Comparison of ENCODE assay signal across 8 cellular contexts in the genomic region with DNA sequence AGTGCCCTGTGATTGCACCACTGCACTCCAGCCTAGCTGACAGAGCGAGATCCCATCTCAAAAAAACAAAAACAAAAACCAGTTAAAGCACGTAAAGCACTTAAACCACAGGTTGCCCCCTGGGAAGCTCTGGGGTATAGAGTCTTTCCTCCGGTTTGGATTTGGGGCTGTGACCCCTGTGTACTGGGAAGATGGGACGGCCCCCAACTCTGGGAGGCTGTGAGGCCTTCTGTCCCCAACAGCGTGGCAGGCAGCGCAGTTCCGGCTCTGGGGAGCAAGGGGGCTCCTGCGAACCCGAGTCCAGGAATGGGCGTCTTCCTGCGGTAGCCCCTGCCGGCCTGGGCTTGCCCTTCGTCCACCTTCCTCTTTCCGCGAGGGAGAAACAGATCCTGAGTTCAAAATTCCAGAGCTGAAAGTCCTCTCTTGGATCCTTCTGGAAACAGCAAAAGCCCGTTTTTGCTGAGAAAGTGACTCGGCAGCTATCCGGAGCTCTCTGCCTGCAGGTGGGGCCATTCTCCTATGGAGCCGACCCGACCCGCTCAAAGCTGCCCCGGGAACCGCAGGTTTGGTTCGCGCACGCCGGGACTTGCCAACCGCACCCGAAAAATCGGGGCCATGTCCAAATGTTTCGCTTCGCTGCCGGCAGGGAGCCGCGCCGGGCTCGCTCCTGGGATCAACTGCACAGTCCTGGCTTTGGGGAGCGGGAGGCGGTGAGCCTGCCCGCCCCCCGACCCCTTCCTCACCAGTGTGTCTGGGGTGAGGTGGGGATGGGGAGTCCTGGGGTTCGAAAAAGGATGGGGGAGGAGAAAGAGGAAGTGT. TPM values are rescaled to one million over a fixed set of nuclear protein-coding genes. Genes with fewer than 3 reads are reported as not detected.
DNase-seq lines count a peak whose midpoint lies in the region; ATAC-seq and TF ChIP-seq lines count a peak whose summit lies in the region.

No MANE protein-coding gene starts in this region.

- H3K4me3 ChIP-seq in GM12864 (ENCODE audit: low read depth, low read length) (peak overlapping the region; percentile 43), NT2/D1 (ENCODE audit: insufficient read length, low read depth) (peak overlapping the region; percentile 22), tibial nerve (peak overlapping the region; percentile 30 to 59 (median 48))

- H3K9me3 ChIP-seq in NT2/D1 (ENCODE audit: insufficient read depth, low read length) (peaks cover 5% of the 10 kb centered on the region; the same call in 1 of the 2 replicates), tibial nerve (no peaks in the 10 kb centered on the region)

- ATAC-seq in omental fat pad (ENCODE audit: low FRiP score) (peak; percentile 76), GM18520 (IDR thresholded peaks at IDR 0.05; ENCODE audit: unreplicated experiment) (no peak)

- WGBS in tibial nerve, 2 donors = 4% methylated on average over 41 to 42 of the region's 42 CpGs

- peak overlapping the region in 3 of 4 donors; percentile 27 to 77 (median 69) for H3K27ac ChIP-seq in tibial nerve

- peak overlapping the region; percentile 76 for H3K9ac ChIP-seq in NT2/D1 (ENCODE audit: insufficient read length, low read depth)

- H3K36me3 ChIP-seq in NT2/D1 (ENCODE audit: insufficient read depth, insufficient read length, low read length) (peaks cover 6% of the 10 kb centered on the region), tibial nerve (peaks cover 0 to 10% (median 0%) of the 10 kb centered on the region in 3 donors)

- peaks cover 8% of the 10 kb centered on the region for H3K27me3 ChIP-seq in NT2/D1 (ENCODE audit: insufficient read depth, insufficient read length)
- H3K27me3 ChIP-seq in tibial nerve = no peaks in the 10 kb centered on the region

- DNase-seq in GM12864 (ENCODE audit: low read depth) (no peak), NT2/D1 (ENCODE audit: low read depth, low spot score) (peak; percentile 68), germinal center (ENCODE audit: low spot score) (peak; percentile 63), omental fat pad (ENCODE audit: low spot score) (no peak), tibial nerve (ENCODE audit: low spot score in 2 of 2) (peak; percentile 41 to 43), A172 (ENCODE audit: low spot score) (no peak)
- peak; percentile 26 for DNase-seq in activated gamma-delta T cell treated with anti-CD3 and anti-CD28 coated beads, Interleukin-2, amount 50 U/mL, for 16 hours (ENCODE audit: low read depth)

- TF ChIP-seq EP300 in tibial nerve (IDR thresholded peaks at IDR 0.05) = no peak

- TF ChIP-seq CTCF in GM12864 (IDR thresholded peaks at IDR 0.05; ENCODE audit: low read depth, low read length, missing control alignments) (peak; percentile 58), omental fat pad (IDR thresholded peaks at IDR 0.05) (no peak), tibial nerve (IDR thresholded peaks at IDR 0.05) (peak; percentile 21 to 68 (median 43))

- H3K4me1 ChIP-seq in NT2/D1 (ENCODE audit: insufficient read depth, insufficient read length) = peaks cover 8% of the 10 kb centered on the region
- H3K4me1 ChIP-seq in tibial nerve = peaks cover 0 to 17% (median 11%) of the 10 kb centered on the region in 4 donors

- TF ChIP-seq POLR2A in tibial nerve (IDR thresholded peaks at IDR 0.05) = no peak

RNA-seq across cellular contexts. Expression of a gene that starts 36.3 kb away (rescaled TPM):
- 10 to 100 TPM in 1 of 4 donors, 1 to 10 TPM in 3; 3.5 to 13.7 (median 6.9) TPM for total RNA-seq in omental fat pad
- 10 to 100 TPM in 2 of 4 donors, 1 to 10 TPM in 2; 3.5 to 13.5 (median 10.0) TPM for total RNA-seq in tibial nerve
- total RNA-seq in A172 (2014; rRNA removed; shearing (Covaris generic)) = 14.2 and 18.1 TPM in 2 replicates

RNA-seq across cellular contexts. Expression of a gene that starts 43.8 kb away (rescaled TPM):
- total RNA-seq in omental fat pad (100 to 1,000 TPM in 2 of 4 donors, 10 to 100 TPM in 2; 72.8 to 109 (median 92.9) TPM), tibial nerve (100 to 1,000 TPM; 108 to 209 (median 150) TPM)
- total RNA-seq in A172 (2014; rRNA removed; shearing (Covaris generic)) = 156 and 170 TPM in 2 replicates

RNA-seq across cellular contexts. Expression of a gene that starts 55.5 kb away (rescaled TPM):
- not detected for total RNA-seq in omental fat pad
- total RNA-seq in tibial nerve = not detected
- total RNA-seq in A172 (2014; rRNA removed; shearing (Covaris generic)) = not detected in 2 replicates

Comparison
In these comparisons a context has a peak if more than half of its experiments do, and no peak if none do; other contexts are left out.
1. DNase-seq: peak in NT2/D1 (single experiment), activated gamma-delta T cell treated with anti-CD3 and anti-CD28 coated beads, Interleukin-2, amount 50 U/mL, for 16 hours (single experiment), germinal center (single experiment) and tibial nerve (2 of 2); none in GM12864 (single experiment), omental fat pad (single experiment) and A172 (single experiment).
2. CTCF ChIP-seq: peak in GM12864 (single experiment) and tibial nerve (5 of 5); none in omental fat pad (0 of 3).
3. Peak in every context shown above with its lines, with median percentiles within 50 percentile points of each other: H3K4me3 ChIP-seq.